Comparison of ENCODE assay signal across 17 cellular contexts in genomic region chr5:156581725-156582124, GRCh38.
DNase-seq lines count a peak whose midpoint lies in the region; ATAC-seq and TF ChIP-seq lines count a peak whose summit lies in the region.
"Had no signal": no experiment of that assay in that cellular context is flagged by ENCODE, and none has a peak within 500 bp of the region (broad histone marks: within the 10 kb centered on the region; RNA-seq: fewer than 3 reads in every experiment).

No MANE protein-coding gene starts in this region.

- H3K4me1 Mint-ChIP-seq in CD4-positive, alpha-beta memory T cell = no peaks in the 10 kb centered on the region
- H3K4me1 Mint-ChIP-seq: H9 had no signal

- intact Hi-C loops in Right ventricle myocardium inferior (cut with DNase I) (loop anchor here (1.0 to 10.0 kb wide), 5 partner anchors 14 to 847 kb away; no protein-coding TSS in a partner anchor), cardiac septum (cut with DNase I) (loop anchor here (10.0 kb wide), 1 partner anchor 183 kb away; no protein-coding TSS in a partner anchor), left ventricle myocardium superior (cut with micrococcal nuclease) (no loop called here), sigmoid colon (cut with DNase I) (no loop called here)
- intact Hi-C loops in CD4-positive, alpha-beta memory T cell (cut with micrococcal nuclease) = no loop called here

- peak overlapping the region; percentile 56 to 81 (median 72) for H3K27ac ChIP-seq in sigmoid colon
- H3K27ac ChIP-seq in CD4-positive, alpha-beta memory T cell (ENCODE audit: low read depth, low read length) = no peak overlapping the region
- H3K27ac ChIP-seq: 22Rv1, A549, C4-2B had no signal

- ATAC-seq in Right ventricle myocardium inferior = peak; percentile 33
- ATAC-seq in left ventricle myocardium superior = peak; percentile 55
- no peak for ATAC-seq in GM18502 (IDR thresholded peaks at IDR 0.05; ENCODE audit: poor library complexity, unreplicated experiment)
- ATAC-seq: A549 had no signal

- WGBS in sigmoid colon, 2 donors = 80 to 88% methylated on average over 3 of the region's 3 CpGs

- no peaks in the 10 kb centered on the region for H3K36me3 ChIP-seq in sigmoid colon
- H3K36me3 ChIP-seq in CD4-positive, alpha-beta memory T cell (ENCODE audit: insufficient read depth, low read length) = no peaks in the 10 kb centered on the region

- TF ChIP-seq EP300 in sigmoid colon (IDR thresholded peaks at IDR 0.05) = no peak

- DNase-seq in Right ventricle myocardium inferior (ENCODE audit: missing footprints) = no peak
- DNase-seq in cardiac septum (ENCODE audit: low spot score) = no peak
- no peak for DNase-seq in left ventricle myocardium superior
- no peak for DNase-seq in sigmoid colon
- DNase-seq in COLO829 (ENCODE audit: low spot score) = no peak
- no peak for DNase-seq in CD4-positive, alpha-beta memory T cell
- no peak for DNase-seq in stimulated activated CD4-positive, alpha-beta T cell treated with anti-CD3 and anti-CD28 coated beads, Interleukin-4, amount 100 ng/mL, for 24 hours
- DNase-seq: AML-193; Calu3; CD4-positive, alpha-beta T cell; DMS79 treated with DMSO at 0.1 percent for 48 hours; GF-D8; H9 had no signal

- POLR2A ChIA-PET in CD4-positive, alpha-beta memory T cell (lab: Charles Lee; ENCODE audit: partially characterized antibody) = no interaction called here

- no peak overlapping the region for H3K4me3 Mint-ChIP-seq in CD4-positive, alpha-beta memory T cell
- H3K4me3 Mint-ChIP-seq: CD4-positive, alpha-beta T cell; H9 had no signal

- no peaks in the 10 kb centered on the region for H3K9me3 ChIP-seq in sigmoid colon
- no peaks in the 10 kb centered on the region for H3K9me3 ChIP-seq in CD4-positive, alpha-beta memory T cell (ENCODE audit: control insufficient read depth in 1 of 2, low read length in 2 of 2)
- H3K9me3 ChIP-seq: A549 had no signal

- H3K27ac Mint-ChIP-seq in CD4-positive, alpha-beta memory T cell = no peak overlapping the region
- H3K27ac Mint-ChIP-seq: CD4-positive, alpha-beta T cell; H9 had no signal

- TF ChIP-seq POLR2A in sigmoid colon (IDR thresholded peaks at IDR 0.05) = no peak

- no peak overlapping the region for H3K4me3 ChIP-seq in sigmoid colon
- no peak overlapping the region for H3K4me3 ChIP-seq in CD4-positive, alpha-beta memory T cell (ENCODE audit: low read length in 2 of 2)
- H3K4me3 ChIP-seq: A549 had no signal

- TF ChIP-seq CTCF in sigmoid colon (IDR thresholded peaks at IDR 0.05) = no peak

- H3K9me3 Mint-ChIP-seq in CD4-positive, alpha-beta memory T cell = peaks cover 3 to 13% (median 6%) of the 10 kb centered on the region in 8 donors

- H3K27me3 ChIP-seq in sigmoid colon = no peaks in the 10 kb centered on the region
- H3K27me3 ChIP-seq in CD4-positive, alpha-beta memory T cell (ENCODE audit: insufficient read depth, low read length) = no peaks in the 10 kb centered on the region

- peaks cover 7 to 27% of the 10 kb centered on the region in 2 donors for H3K27me3 Mint-ChIP-seq in CD4-positive, alpha-beta memory T cell

- H3K4me1 ChIP-seq in sigmoid colon = peaks cover 0 to 48% (median 26%) of the 10 kb centered on the region in 4 donors
- H3K4me1 ChIP-seq in CD4-positive, alpha-beta memory T cell (ENCODE audit: insufficient read depth, low read length) = no peaks in the 10 kb centered on the region
- H3K4me1 ChIP-seq: A549 had no signal

- H3K36me3 Mint-ChIP-seq in CD4-positive, alpha-beta memory T cell = no peaks in the 10 kb centered on the region

- CTCF ChIA-PET in CD4-positive, alpha-beta memory T cell (lab: Charles Lee; ENCODE audit: partially characterized antibody) = no interaction called here

Comparison
In these comparisons a context has a peak if more than half of its experiments do, and no peak if none do; other contexts are left out.
1. intact Hi-C loops: an anchor here in Right ventricle myocardium inferior (1.0 to 10.0 kb wide) and cardiac septum (10.0 kb wide); none called in left ventricle myocardium superior, sigmoid colon and CD4-positive, alpha-beta memory T cell.